ENCODE assay signal across 28 cellular contexts in the genomic region with DNA sequence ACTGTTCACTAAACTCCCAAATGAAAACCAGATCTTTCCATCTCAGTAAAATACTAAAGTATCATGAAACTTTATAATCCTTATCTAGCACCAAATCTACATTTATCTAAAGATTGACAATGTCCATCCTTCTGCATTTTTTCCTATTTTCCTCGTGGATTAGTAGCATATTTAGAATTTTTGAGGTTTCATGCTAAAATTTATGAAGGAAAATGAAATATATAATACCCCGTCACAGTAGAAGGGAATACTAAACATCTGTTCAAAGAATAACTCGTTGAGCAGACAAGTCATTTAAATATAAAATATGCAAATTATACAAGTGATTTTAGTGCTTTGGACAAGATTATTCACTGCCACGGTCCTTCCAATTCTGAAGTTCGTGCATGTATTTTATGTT.
"Had no signal": no experiment of that assay in that cellular context is flagged by ENCODE, and none has a peak within 500 bp of the region (broad histone marks: within the 10 kb centered on the region; RNA-seq: fewer than 3 reads in every experiment).

No MANE protein-coding gene starts in this region.

- H3K4me3 Mint-ChIP-seq: activated CD4-positive, alpha-beta memory T cell treated with anti-CD3 and anti-CD28 coated beads for 36 hours; activated CD4-positive, alpha-beta T cell treated with anti-CD3 and anti-CD28 coated beads for 36 hours; activated CD4-positive, alpha-beta T cell treated with anti-CD3 and anti-CD28 coated beads, Interleukin-2, amount 10 ng/mL, durations not matched to agents 24 days and 14 days; activated CD8-positive, alpha-beta memory T cell treated with anti-CD3 and anti-CD28 coated beads, Interleukin-2, amount 10 ng/mL, durations not matched to agents 7 days and 5 days; activated CD8-positive, alpha-beta T cell treated with anti-CD3 and anti-CD28 coated beads, Interleukin-2, amount 10 ng/mL, durations not matched to agents 7 days and 5 days; activated naive CD4-positive, alpha-beta T cell treated with anti-CD3 and anti-CD28 coated beads for 36 hours; activated naive CD4-positive, alpha-beta T cell treated with anti-CD3 and anti-CD28 coated beads, Interleukin-2, amount 50 U/mL, for 24 hours; activated naive CD8-positive, alpha-beta T cell treated with anti-CD3 and anti-CD28 coated beads, Interleukin-2, amount 10 ng/mL, durations not matched to agents 7 days and 5 days; activated T-helper 1 cell treated with anti-CD3 and anti-CD28 coated beads, Interleukin-12 subunit alpha, Interleukin-12 subunit beta, Interleukin-2, Interleukin-4 antibody, amounts not matched to agents 30 ng/mL and 10 ng/mL and 1 ng/mL, durations not matched to agents 14 hours and 24 hours and 36 hours; central memory CD8-positive, alpha-beta T cell had no signal

- H3K27me3 ChIP-seq: brain microvascular endothelial cell, esophagus squamous epithelium, gastroesophageal sphincter, heart right ventricle had no signal

- H3K9me3 ChIP-seq: esophagus squamous epithelium, gastroesophageal sphincter, heart right ventricle had no signal

- H3K36me3 Mint-ChIP-seq: activated CD4-positive, alpha-beta memory T cell treated with anti-CD3 and anti-CD28 coated beads for 36 hours; activated CD8-positive, alpha-beta memory T cell treated with anti-CD3 and anti-CD28 coated beads, Interleukin-2, amount 10 ng/mL, durations not matched to agents 7 days and 5 days; activated naive CD4-positive, alpha-beta T cell treated with anti-CD3 and anti-CD28 coated beads, Interleukin-2, amount 50 U/mL, for 24 hours; activated naive CD8-positive, alpha-beta T cell treated with anti-CD3 and anti-CD28 coated beads, Interleukin-2, amount 10 ng/mL, durations not matched to agents 7 days and 5 days had no signal

- ATAC-seq: activated CD4-positive, alpha-beta T cell treated with anti-CD3 and anti-CD28 coated beads for 36 hours; activated CD8-positive, alpha-beta memory T cell treated with anti-CD3 and anti-CD28 coated beads, Interleukin-2, amount 10 ng/mL, durations not matched to agents 7 days and 5 days; activated CD8-positive, alpha-beta T cell treated with anti-CD3 and anti-CD28 coated beads, Interleukin-2, amount 10 ng/mL, durations not matched to agents 7 days and 5 days; gastroesophageal sphincter; heart right ventricle had no signal

- DNase-seq: activated CD4-positive, alpha-beta memory T cell treated with anti-CD3 and anti-CD28 coated beads for 36 hours; activated CD4-positive, alpha-beta T cell treated with anti-CD3 and anti-CD28 coated beads for 36 hours; activated CD4-positive, alpha-beta T cell treated with anti-CD3 and anti-CD28 coated beads, Interleukin-2, amount 10 ng/mL, durations not matched to agents 24 days and 14 days; activated CD4-positive, CD25-positive, alpha-beta regulatory T cell; activated CD4-positive, CD25-positive, alpha-beta regulatory T cell treated with anti-CD3 and anti-CD28 coated beads, Interleukin-2, amount 50 U/mL, for 72 hours; activated CD8-positive, alpha-beta memory T cell treated with anti-CD3 and anti-CD28 coated beads, Interleukin-2, amount 10 ng/mL, durations not matched to agents 7 days and 5 days; activated CD8-positive, alpha-beta memory T cell treated with anti-CD3 and anti-CD28 coated beads, Interleukin-2, amount 50 U/mL, for 4 hours; activated CD8-positive, alpha-beta T cell treated with anti-CD3 and anti-CD28 coated beads, Interleukin-2, amount 10 ng/mL, durations not matched to agents 7 days and 5 days; activated effector memory CD4-positive, alpha-beta T cell treated with anti-CD3 and anti-CD28 coated beads, Interleukin-2, amount 50 U/mL, for 16 hours; activated naive CD4-positive, alpha-beta T cell treated with anti-CD3 and anti-CD28 coated beads for 36 hours; activated naive CD8-positive, alpha-beta T cell treated with anti-CD3 and anti-CD28 coated beads, Interleukin-2, amount 10 ng/mL, durations not matched to agents 7 days and 5 days; activated T-cell treated with anti-CD3 and anti-CD28 coated beads, Interleukin-2, amount 50 U/mL, for 1 hour; activated T-cell treated with anti-CD3 and anti-CD28 coated beads, Interleukin-2, amount 50 U/mL, for 48 hours; amniotic stem cell; anterior cingulate cortex; brain microvascular endothelial cell; cortex of kidney; effector CD8-positive, alpha-beta T cell; esophagus squamous epithelium; foreskin melanocyte; heart right ventricle; T-helper 2 cell had no signal

- H3K4me3 ChIP-seq: esophagus squamous epithelium, gastroesophageal sphincter, heart right ventricle had no signal

- H3K9me3 Mint-ChIP-seq: activated CD4-positive, alpha-beta memory T cell treated with anti-CD3 and anti-CD28 coated beads for 36 hours; activated CD4-positive, alpha-beta T cell treated with anti-CD3 and anti-CD28 coated beads, Interleukin-2, amount 10 ng/mL, durations not matched to agents 24 days and 14 days; activated naive CD4-positive, alpha-beta T cell treated with anti-CD3 and anti-CD28 coated beads for 36 hours; activated naive CD4-positive, alpha-beta T cell treated with anti-CD3 and anti-CD28 coated beads, Interleukin-2, amount 50 U/mL, for 24 hours; activated naive CD8-positive, alpha-beta T cell treated with anti-CD3 and anti-CD28 coated beads, Interleukin-2, amount 10 ng/mL, durations not matched to agents 7 days and 5 days; activated T-helper 1 cell treated with anti-CD3 and anti-CD28 coated beads, Interleukin-12 subunit alpha, Interleukin-12 subunit beta, Interleukin-2, Interleukin-4 antibody, amounts not matched to agents 30 ng/mL and 10 ng/mL and 1 ng/mL, durations not matched to agents 14 hours and 24 hours and 36 hours; activated T-helper 2 cell treated with anti-CD3 and anti-CD28 coated beads, Interferon-gamma antibody, Interleukin-2, Interleukin-4, amounts not matched to agents 10 μg/mL and 5 μg/mL and 100 μg/mL, durations not matched to agents 14 hours and 24 hours and 36 hours; central memory CD8-positive, alpha-beta T cell had no signal

- H3K4me1 Mint-ChIP-seq: activated CD4-positive, alpha-beta T cell treated with anti-CD3 and anti-CD28 coated beads for 36 hours; activated CD4-positive, alpha-beta T cell treated with anti-CD3 and anti-CD28 coated beads, Interleukin-2, amount 10 ng/mL, durations not matched to agents 24 days and 14 days; activated CD8-positive, alpha-beta memory T cell treated with anti-CD3 and anti-CD28 coated beads, Interleukin-2, amount 10 ng/mL, durations not matched to agents 7 days and 5 days; activated naive CD4-positive, alpha-beta T cell treated with anti-CD3 and anti-CD28 coated beads, Interleukin-2, amount 50 U/mL, for 24 hours; activated naive CD8-positive, alpha-beta T cell treated with anti-CD3 and anti-CD28 coated beads, Interleukin-2, amount 10 ng/mL, durations not matched to agents 7 days and 5 days; central memory CD8-positive, alpha-beta T cell had no signal

- H3K4me1 ChIP-seq: esophagus squamous epithelium had no signal

- H3K27ac ChIP-seq: brain microvascular endothelial cell, epithelial cell of prostate, esophagus squamous epithelium, gastroesophageal sphincter, heart right ventricle had no signal

- H3K27ac Mint-ChIP-seq: activated CD4-positive, alpha-beta memory T cell treated with anti-CD3 and anti-CD28 coated beads for 36 hours; activated CD4-positive, alpha-beta T cell treated with anti-CD3 and anti-CD28 coated beads for 36 hours; activated CD4-positive, alpha-beta T cell treated with anti-CD3 and anti-CD28 coated beads, Interleukin-2, amount 10 ng/mL, durations not matched to agents 24 days and 14 days; activated CD8-positive, alpha-beta memory T cell treated with anti-CD3 and anti-CD28 coated beads, Interleukin-2, amount 10 ng/mL, durations not matched to agents 7 days and 5 days; activated CD8-positive, alpha-beta T cell treated with anti-CD3 and anti-CD28 coated beads, Interleukin-2, amount 10 ng/mL, durations not matched to agents 7 days and 5 days; activated naive CD4-positive, alpha-beta T cell treated with anti-CD3 and anti-CD28 coated beads for 36 hours; activated naive CD4-positive, alpha-beta T cell treated with anti-CD3 and anti-CD28 coated beads, Interleukin-2, amount 50 U/mL, for 24 hours; activated naive CD8-positive, alpha-beta T cell treated with anti-CD3 and anti-CD28 coated beads, Interleukin-2, amount 10 ng/mL, durations not matched to agents 7 days and 5 days; activated T-helper 1 cell treated with anti-CD3 and anti-CD28 coated beads, Interleukin-12 subunit alpha, Interleukin-12 subunit beta, Interleukin-2, Interleukin-4 antibody, amounts not matched to agents 30 ng/mL and 10 ng/mL and 1 ng/mL, durations not matched to agents 14 hours and 24 hours and 36 hours; activated T-helper 2 cell treated with anti-CD3 and anti-CD28 coated beads, Interferon-gamma antibody, Interleukin-2, Interleukin-4, amounts not matched to agents 10 μg/mL and 5 μg/mL and 100 μg/mL, durations not matched to agents 14 hours and 24 hours and 36 hours had no signal

- H3K36me3 ChIP-seq: brain microvascular endothelial cell, esophagus squamous epithelium, gastroesophageal sphincter, heart right ventricle had no signal

- H3K27me3 Mint-ChIP-seq: activated CD4-positive, alpha-beta memory T cell treated with anti-CD3 and anti-CD28 coated beads for 36 hours; activated CD4-positive, alpha-beta T cell treated with anti-CD3 and anti-CD28 coated beads for 36 hours; activated CD4-positive, alpha-beta T cell treated with anti-CD3 and anti-CD28 coated beads, Interleukin-2, amount 10 ng/mL, durations not matched to agents 24 days and 14 days; activated CD8-positive, alpha-beta memory T cell treated with anti-CD3 and anti-CD28 coated beads, Interleukin-2, amount 10 ng/mL, durations not matched to agents 7 days and 5 days; activated naive CD4-positive, alpha-beta T cell treated with anti-CD3 and anti-CD28 coated beads, Interleukin-2, amount 50 U/mL, for 24 hours; activated naive CD8-positive, alpha-beta T cell treated with anti-CD3 and anti-CD28 coated beads, Interleukin-2, amount 10 ng/mL, durations not matched to agents 7 days and 5 days; central memory CD8-positive, alpha-beta T cell had no signal
